Comparison of ENCODE assay signal across 8 cellular contexts in the genomic region with DNA sequence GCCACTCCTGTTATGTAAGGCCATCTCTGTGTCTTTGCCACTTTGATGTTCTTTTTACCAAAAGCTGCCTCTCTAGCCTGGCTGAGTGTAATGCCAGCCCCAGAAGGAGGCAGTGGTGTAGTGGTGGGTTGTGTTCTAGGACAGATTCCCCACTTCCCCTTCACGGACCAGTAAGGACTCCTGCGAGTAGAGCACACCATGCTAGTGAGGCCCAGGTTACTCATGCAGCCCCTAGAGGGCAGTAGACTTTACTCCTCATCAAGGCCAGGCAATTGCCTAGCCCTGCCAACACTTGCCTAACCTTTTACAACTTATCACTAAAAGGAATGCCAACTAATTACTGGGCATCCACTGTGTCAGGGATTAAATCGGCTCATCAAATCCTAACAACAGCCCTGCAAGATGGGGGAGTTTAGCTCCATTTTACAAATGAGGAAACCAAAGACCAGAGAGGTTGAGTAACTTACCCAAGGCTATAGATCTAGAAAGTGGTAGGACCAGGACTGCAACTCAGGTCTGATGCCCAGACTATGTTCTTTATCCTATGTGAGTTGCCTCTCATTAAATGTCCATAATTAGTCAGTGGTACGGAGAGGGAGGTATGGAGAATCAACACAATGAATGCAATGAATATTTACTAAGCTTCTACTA.
DNase-seq lines count a peak whose midpoint lies in the region; ATAC-seq, FAIRE-seq and TF ChIP-seq lines count a peak whose summit lies in the region.

No MANE protein-coding gene starts in this region.

- in situ Hi-C loops in K562 (cut with MboI) = no loop called here

- H3K27me3 ChIP-seq in K562 (ENCODE audit: control insufficient read depth in 2 of 2, insufficient read depth in 2 of 2, low read length in 2 of 2) = no peaks in the 10 kb centered on the region
- no peaks in the 10 kb centered on the region for H3K27me3 ChIP-seq in mesendoderm (ENCODE audit: insufficient read depth, low read length, poor library complexity)
- H3K27me3 ChIP-seq in prostate gland (replicated peaks; ENCODE audit: insufficient read depth) = no peaks in the 10 kb centered on the region

- intact Hi-C loops in K562 (cut with micrococcal nuclease) = loop anchor here (5.0 kb wide), 1 partner anchor 51 kb away; no protein-coding TSS in a partner anchor
- intact Hi-C loops in prostate gland (cut with DNase I) = no loop called here

- POLR2A ChIA-PET in AG04449 (lab: Yijun Ruan, JAX) = no interaction called here
- POLR2A ChIA-PET in K562 (lab: Yijun Ruan, JAX) = no interaction called here

- H3K4me2 ChIP-seq in K562 (ENCODE audit: insufficient read depth, low read length) = no peak overlapping the region
- H3K4me2 ChIP-seq in mesendoderm (ENCODE audit: low read length) = no peak overlapping the region

- H3K56ac ChIP-seq in mesendoderm (ENCODE audit: low read length) = no peak overlapping the region

- TF ChIP-seq CTCF in AG04449 (IDR thresholded peaks at IDR 0.05; ENCODE audit: insufficient read depth, low read length, missing control alignments) = peak; percentile 42
- peak; percentile 64 to 74 (median 70) for TF ChIP-seq CTCF in K562 (IDR thresholded peaks at IDR 0.05 in 2 of 3, conservative IDR thresholded peaks at IDR 0.05 in 1 of 3; ENCODE audit: insufficient read depth in 2 of 3, low read depth in 1 of 3, low read length in 3 of 3)
- peak in 2 of 4 experiments; percentile 9 for TF ChIP-seq CTCF in prostate gland (IDR thresholded peaks at IDR 0.05)

- H3K9me3 ChIP-seq in K562 (replicated peaks; ENCODE audit: control insufficient read depth, insufficient read depth, low read depth, low read length) = no peaks in the 10 kb centered on the region
- H3K9me3 ChIP-seq in prostate gland = no peaks in the 10 kb centered on the region

- no peak overlapping the region; the same call in 2 of the 3 replicates for H3K27ac ChIP-seq in K562 (ENCODE audit: extremely low read depth, low read depth, low read length)
- H3K27ac ChIP-seq in mesendoderm (ENCODE audit: low read depth, low read length) = no peak overlapping the region
- no peak overlapping the region for H3K27ac ChIP-seq in prostate gland

- H4K8ac ChIP-seq in mesendoderm (ENCODE audit: low read depth, low read length) = no peak overlapping the region

- no peak overlapping the region for H2BK120ac ChIP-seq in mesendoderm (ENCODE audit: low read depth, low read length)

- 33% methylated on average over 4 of the region's 4 CpGs for WGBS in K562 (ENCODE audit: insufficient coverage, low coverage, missing lambda C conversion rate)
- WGBS in mesendoderm (ENCODE audit: extremely low coverage, insufficient coverage, low lambda C conversion rate) = no CpG with 5 or more reads among the region's 4 CpGs
- 52% methylated on average over 4 of the region's 4 CpGs for WGBS in prostate gland

- H3K79me2 ChIP-seq in K562 (ENCODE audit: control insufficient read depth, insufficient read depth, low read length) (no peaks in the 10 kb centered on the region), mesendoderm (ENCODE audit: control insufficient read depth, insufficient read depth, low read length) (no peaks in the 10 kb centered on the region)

- ATAC-seq in HG02938 (IDR thresholded peaks at IDR 0.05; ENCODE audit: unreplicated experiment) (peak; percentile 67), K562 (peak; percentile 95), HG02852 (IDR thresholded peaks at IDR 0.05; ENCODE audit: unreplicated experiment) (no peak)

- no peaks in the 10 kb centered on the region for H3K9me1 ChIP-seq in K562 (ENCODE audit: control insufficient read depth, insufficient read depth, low read length)

- no peaks in the 10 kb centered on the region for H3K79me1 ChIP-seq in mesendoderm (ENCODE audit: low read length)

- no peaks in the 10 kb centered on the region for H4K20me1 ChIP-seq in K562 (replicated peaks; ENCODE audit: control insufficient read depth, insufficient read depth, low read length)

- H3K9ac ChIP-seq in K562 (ENCODE audit: insufficient read depth in 1 of 2, low read depth in 2 of 2, low read length in 2 of 2) (no peak overlapping the region), mesendoderm (ENCODE audit: low read length) (no peak overlapping the region)

- CTCF ChIA-PET in AG04449 (lab: Yijun Ruan, JAX) (interaction anchor here (0.8 to 1.3 kb wide), 5 partner anchors 9 to 551 kb away, joined by 3 to 5 read pairs (median 3); no protein-coding TSS in a partner anchor), K562 (lab: Yijun Ruan, JAX; ENCODE audit: low intra/inter-chr PET ratio) (interaction anchor here (0.6 to 0.8 kb wide), 2 partner anchors 50 to 58 kb away, joined by 3 read pairs; no protein-coding TSS in a partner anchor)

- H3K4me1 ChIP-seq in K562 (replicated peaks in 1 of 2; ENCODE audit: control insufficient read depth in 2 of 2, insufficient read depth in 2 of 2, low read length in 2 of 2) = no peaks in the 10 kb centered on the region
- H3K4me1 ChIP-seq in mesendoderm (ENCODE audit: control insufficient read depth, low read depth, low read length) = no peaks in the 10 kb centered on the region
- H3K4me1 ChIP-seq in prostate gland (replicated peaks) = no peaks in the 10 kb centered on the region

- H2AK5ac ChIP-seq in mesendoderm (ENCODE audit: low read length) = no peak overlapping the region

- no peak overlapping the region for H3K4me3 ChIP-seq in AG04449 (ENCODE audit: low read depth, low read length)
- H3K4me3 ChIP-seq in K562 = no peak overlapping the region
- H3K4me3 ChIP-seq in mesendoderm (ENCODE audit: low read length) = no peak overlapping the region
- H3K4me3 ChIP-seq in prostate gland = no peak overlapping the region

- no peak overlapping the region for H3K4ac ChIP-seq in mesendoderm (ENCODE audit: low read depth, low read length)

- H2AFZ ChIP-seq in K562 (ENCODE audit: low read depth, low read length) = peak overlapping the region; percentile 48

- peak; percentile 18 to 63; a peak in 2 of 4 replicates for TF ChIP-seq RAD21 in K562 (CRISPR knock-in tag; conservative IDR thresholded peaks at IDR 0.05 in 1 of 2, IDR thresholded peaks at IDR 0.05 in 1 of 2)

- H2BK5ac ChIP-seq in mesendoderm (ENCODE audit: low read length) = no peak overlapping the region

- FAIRE-seq in GM12891 (lab: Jason Lieb, UNC) = peak; percentile 90
- peak; percentile 71 for FAIRE-seq in K562 (lab: Jason Lieb, UNC)

- TF ChIP-seq POLR2A in GM12891 (IDR thresholded peaks at IDR 0.05; ENCODE audit: low read depth, low read length) (no peak), K562 (conservative IDR thresholded peaks at IDR 0.05) (no peak), prostate gland (IDR thresholded peaks at IDR 0.05) (no peak)

- no peak for TF ChIP-seq EP300 in K562 (IDR thresholded peaks at IDR 0.05; ENCODE audit: low read length)

- H3K18ac ChIP-seq in mesendoderm (ENCODE audit: low read length) = no peak overlapping the region

- no peak overlapping the region for H4K5ac ChIP-seq in mesendoderm (ENCODE audit: low read length)

- H3K23ac ChIP-seq in mesendoderm (ENCODE audit: low read length) = no peak overlapping the region

- no peak for DNase-seq in AG04449 (ENCODE audit: low read depth, low spot score)
- peak; percentile 17 for DNase-seq in GM12891 (ENCODE audit: insufficient read length, low spot score)
- peak; percentile 56 to 61 for DNase-seq in NOMO-1 (lab: John Stamatoyannopoulos, UW; ENCODE audit: unreplicated experiment in 2 of 2)
- DNase-seq in K562 (ENCODE audit: extremely low read depth in 1 of 4, low spot score in 3 of 4) = peak; percentile 26 to 73 (median 46)
- DNase-seq in mesendoderm = peak; percentile 82
- no peak for DNase-seq in prostate gland (ENCODE audit: low spot score)

- H3K36me3 ChIP-seq in K562 (ENCODE audit: control insufficient read depth, insufficient read depth, low read length) = no peaks in the 10 kb centered on the region
- H3K36me3 ChIP-seq in mesendoderm (ENCODE audit: control insufficient read depth, insufficient read depth, low read length) = no peaks in the 10 kb centered on the region
- no peaks in the 10 kb centered on the region for H3K36me3 ChIP-seq in prostate gland

- no peak overlapping the region for H2BK15ac ChIP-seq in mesendoderm (replicated peaks; ENCODE audit: low read depth)

- no TSS peak for BruUV-seq in K562 (replicated peaks; lab: Mats Ljungman, UMichigan)

TF ChIP-seq in GM12891, 5 proteins besides CTCF, POLR2A, EP300 and RAD21:
- TF ChIP-seq PAX5 (IDR thresholded peaks at IDR 0.05; ENCODE audit: insufficient read depth, low read length, severe bottlenecking) (no peak), POU2F2 (IDR thresholded peaks at IDR 0.05; ENCODE audit: low read depth, low read length) (no peak), POLR2AphosphoS5 (IDR thresholded peaks at IDR 0.05; ENCODE audit: low read depth, low read length) (no peak), SPI1 (IDR thresholded peaks at IDR 0.05; ENCODE audit: low read depth, low read length) (peak; percentile 64), TAF1 (IDR thresholded peaks at IDR 0.05; ENCODE audit: low read depth, low read length) (no peak)

TF ChIP-seq in K562, 482 proteins besides CTCF, POLR2A, EP300 and RAD21 (continues in another document):
- no peak for TF ChIP-seq POLR3G (IDR thresholded peaks at IDR 0.05; ENCODE audit: extremely low read depth, insufficient read length, insufficient replicate concordance)
- TF ChIP-seq, protein P1, sequence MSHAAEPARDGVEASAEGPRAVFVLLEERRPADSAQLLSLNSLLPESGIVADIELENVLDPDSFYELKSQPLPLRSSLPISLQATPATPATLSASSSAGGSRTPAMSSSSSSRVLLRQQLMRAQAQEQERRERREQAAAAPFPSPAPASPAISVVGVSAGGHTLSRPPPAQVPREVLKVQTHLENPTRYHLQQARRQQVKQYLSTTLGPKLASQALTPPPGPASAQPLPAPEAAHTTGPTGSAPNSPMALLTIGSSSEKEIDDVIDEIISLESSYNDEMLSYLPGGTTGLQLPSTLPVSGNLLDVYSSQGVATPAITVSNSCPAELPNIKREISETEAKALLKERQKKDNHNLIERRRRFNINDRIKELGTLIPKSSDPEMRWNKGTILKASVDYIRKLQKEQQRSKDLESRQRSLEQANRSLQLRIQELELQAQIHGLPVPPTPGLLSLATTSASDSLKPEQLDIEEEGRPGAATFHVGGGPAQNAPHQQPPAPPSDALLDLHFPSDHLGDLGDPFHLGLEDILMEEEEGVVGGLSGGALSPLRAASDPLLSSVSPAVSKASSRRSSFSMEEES (CRISPR knock-in tag; IDR thresholded peaks at IDR 0.05) = no peak

Comparison
In these comparisons a context has a peak if more than half of its experiments do, and no peak if none do; other contexts are left out.
1. DNase-seq: peak in GM12891 (single experiment), NOMO-1 (2 of 2), K562 (4 of 4) and mesendoderm (single experiment); none in AG04449 (single experiment) and prostate gland (single experiment).